ENCODE assay signal across 8 cellular contexts in the genomic region with DNA sequence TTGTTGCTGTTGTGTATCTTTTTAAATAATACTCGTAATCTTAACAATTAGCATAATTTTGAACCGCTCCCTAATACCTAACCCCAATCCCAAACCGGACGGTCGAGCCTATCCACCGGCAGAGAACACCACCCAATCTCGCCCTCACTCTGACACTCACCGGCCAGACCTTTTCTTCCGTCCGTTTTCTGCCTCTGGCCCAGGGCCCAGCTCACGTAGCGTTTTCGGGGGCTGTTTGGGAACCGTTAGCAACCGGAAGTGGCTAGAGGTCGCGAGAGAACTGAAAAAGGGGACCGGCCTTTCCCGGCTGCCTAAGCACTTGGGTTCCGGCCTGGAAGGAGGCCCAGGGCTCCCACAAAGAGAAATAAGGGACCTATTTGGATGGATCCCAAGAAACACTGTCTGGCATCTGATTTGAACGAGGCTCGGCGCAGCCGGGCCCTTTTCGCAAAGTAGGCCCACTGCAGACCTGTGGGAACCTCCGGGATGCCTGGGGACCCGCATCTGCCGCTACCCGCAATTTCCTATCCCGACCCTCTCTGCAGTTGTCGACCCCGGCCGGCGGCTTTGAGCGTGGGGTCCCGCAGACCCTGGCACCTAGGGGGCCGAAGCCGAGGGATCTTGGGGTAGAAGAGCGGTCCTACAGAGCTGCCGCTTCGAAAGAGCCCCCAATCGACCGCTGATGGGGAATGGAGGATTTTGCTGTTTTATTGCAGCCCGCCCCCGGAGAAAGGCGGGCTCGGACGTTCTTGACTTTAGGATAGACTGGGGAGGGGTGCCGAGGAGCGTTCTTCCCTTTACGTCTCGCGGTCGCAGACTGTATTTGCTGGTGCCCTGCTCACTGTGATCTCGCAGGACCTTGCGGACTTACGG. TPM values are rescaled to one million over a fixed set of nuclear protein-coding genes. Genes with fewer than 3 reads are reported as not detected.
DNase-seq lines count a peak whose midpoint lies in the region; ATAC-seq and TF ChIP-seq lines count a peak whose summit lies in the region.

No MANE protein-coding gene starts in this region.

- DNase-seq in AG20443 (ENCODE audit: low spot score) (peak; percentile 93), NCI-H510A treated with DMSO at 0.1 percent for 48 hours (lab: John Stamatoyannopoulos, UW) (peak; percentile 73), coronary artery (ENCODE audit: low spot score) (peak; percentile 95), left colon (peak; percentile 87 to 91)
- DNase-seq in activated CD4-positive, alpha-beta T cell treated with anti-CD3 and anti-CD28 coated beads for 48 hours: peak; percentile 86
- DNase-seq in stimulated activated CD4-positive, alpha-beta T cell treated with anti-CD3 and anti-CD28 coated beads, Interleukin-1b, Interleukin-23, amount 100 ng/mL, for 4 hours (ENCODE audit: low read depth in 2 of 2): peak; percentile 56 to 61

- TF ChIP-seq CTCF in coronary artery (IDR thresholded peaks at IDR 0.05): no peak

- ATAC-seq in HG03432 (IDR thresholded peaks at IDR 0.05; ENCODE audit: unreplicated experiment) (peak; percentile 62), left colon (peak; percentile 77)

- intact Hi-C loops in left colon (cut with DNase I, micrococcal nuclease): no loop called here

- TF ChIP-seq POLR2A in GM19099 (IDR thresholded peaks at IDR 0.05; ENCODE audit: extremely low read depth, insufficient read length, low read depth): peak; percentile 86

- peak overlapping the region; percentile 81 for H3K4me3 ChIP-seq in coronary artery

- H3K27ac ChIP-seq in coronary artery: peak overlapping the region; percentile 94

RNA-seq across cellular contexts. Expression of gene ZKSCAN8, which starts 4.9 kb away (rescaled TPM):
- 10 to 100 TPM; 10.7 to 13.4 TPM for total RNA-seq in left colon

RNA-seq across cellular contexts. Expression of gene ZSCAN16, which starts 12.4 kb away (rescaled TPM):
- total RNA-seq in left colon: 1 to 10 TPM; 7.1 to 8.6 TPM

RNA-seq across cellular contexts. Expression of gene ZNF165, which starts 56.5 kb away (rescaled TPM):
- 1 to 10 TPM; 4.6 to 5.8 TPM for total RNA-seq in left colon

Comparison
In these comparisons a context has a peak if more than half of its experiments do, and no peak if none do; other contexts are left out.
1. Peak in every context shown above with its lines: DNase-seq, ATAC-seq, H3K4me3 ChIP-seq and H3K27ac ChIP-seq.